Comparison of ENCODE assay signal across 8 cellular contexts in genomic region chr17:76005263-76006149, GRCh38. TPM values are rescaled to one million over a fixed set of nuclear protein-coding genes. Genes with fewer than 3 reads are reported as not detected.
A peak's percentile ranks its signal among the peaks of the same experiment; 100 is the strongest.
DNase-seq lines count a peak whose midpoint lies in the region; TF ChIP-seq lines count a peak whose summit lies in the region.

No MANE protein-coding gene starts in this region.

- H2BK15ac ChIP-seq in mesendoderm (replicated peaks; ENCODE audit: low read depth), result no peak overlapping the region

- H3K79me2 ChIP-seq in mesendoderm (ENCODE audit: control insufficient read depth, insufficient read depth, low read length), result no peaks in the 10 kb centered on the region

- no peak overlapping the region for H3K9ac ChIP-seq in mesendoderm (ENCODE audit: low read length)

- H3K36me3 ChIP-seq in mesendoderm (ENCODE audit: control insufficient read depth, insufficient read depth, low read length), result peaks cover 4% of the 10 kb centered on the region

- no peak overlapping the region for H3K4me2 ChIP-seq in mesendoderm (ENCODE audit: low read length)

- no peak overlapping the region for H4K8ac ChIP-seq in mesendoderm (ENCODE audit: low read depth, low read length)

- no peak overlapping the region for H3K18ac ChIP-seq in mesendoderm (ENCODE audit: low read length)

- no peak overlapping the region for H2BK5ac ChIP-seq in mesendoderm (ENCODE audit: low read length)

- H3K4ac ChIP-seq in mesendoderm (ENCODE audit: low read depth, low read length), result no peak overlapping the region

- no peak overlapping the region for H4K5ac ChIP-seq in mesendoderm (ENCODE audit: low read length)

- peak overlapping the region; percentile 15 for H3K56ac ChIP-seq in mesendoderm (ENCODE audit: low read length)

- H2AK5ac ChIP-seq in mesendoderm (ENCODE audit: low read length), result no peak overlapping the region

- H3K23ac ChIP-seq in mesendoderm (ENCODE audit: low read length), result no peak overlapping the region

- H3K4me1 ChIP-seq in mesendoderm (ENCODE audit: control insufficient read depth, low read depth, low read length), result no peaks in the 10 kb centered on the region

- H2BK120ac ChIP-seq in mesendoderm (ENCODE audit: low read depth, low read length), result no peak overlapping the region

- H3K79me1 ChIP-seq in mesendoderm (ENCODE audit: low read length), result no peaks in the 10 kb centered on the region

- peak; percentile 69 for TF ChIP-seq CTCF in AG10803 (conservative IDR thresholded peaks at IDR 0.05; ENCODE audit: low read length)

- no peak overlapping the region for H3K4me3 ChIP-seq in AG10803 (ENCODE audit: low read length)
- H3K4me3 ChIP-seq in mesendoderm (ENCODE audit: low read length), result no peak overlapping the region

- WGBS in mesendoderm (ENCODE audit: extremely low coverage, insufficient coverage, low lambda C conversion rate), result no CpG with 5 or more reads among the region's 16 CpGs

- DNase-seq in AG10803 (ENCODE audit: low read depth) (peak; percentile 55), HCEC 1CT (peak; percentile 40), NCI-H526 (lab: John Stamatoyannopoulos, UW) (peak; percentile 43 to 85), dermis microvascular lymphatic vessel endothelial cell (ENCODE audit: low read depth in 2 of 2) (peak; percentile 30 to 67), mesendoderm (peak; percentile 81), middle frontal gyrus (ENCODE audit: extremely low spot score, low spot score) (no peak)
- peak; percentile 75 to 85 for DNase-seq in activated CD4-positive, alpha-beta T cell treated with anti-CD3 and anti-CD28 coated beads, Interleukin-2, amount 50 U/mL, for 24 hours (ENCODE audit: low read depth in 1 of 2, low spot score in 1 of 2)
- DNase-seq in stimulated activated CD8-positive, alpha-beta memory T cell treated with anti-CD3 and anti-CD28 coated beads, Interleukin-2, amount 100 ng/mL, for 48 hours (ENCODE audit: low read depth in 2 of 2), result peak; percentile 70 to 80

- H3K27ac ChIP-seq in mesendoderm (ENCODE audit: low read depth, low read length), result no peak overlapping the region

- no peaks in the 10 kb centered on the region for H3K27me3 ChIP-seq in mesendoderm (ENCODE audit: insufficient read depth, low read length, poor library complexity)

RNA-seq across cellular contexts. Expression of gene CDK3, which starts 4.9 kb away (rescaled TPM):
- total RNA-seq in dermis microvascular lymphatic vessel endothelial cell, result 0.13 and 0.76 TPM in 2 replicates
- 6.2 TPM for polyA plus RNA-seq in mesendoderm (2013, experiment 1 of 2)
- 6.2 TPM for polyA plus RNA-seq in mesendoderm (2013, experiment 2 of 2)

RNA-seq across cellular contexts. Expression of gene EVPL, which starts 21.6 kb away (rescaled TPM):
- total RNA-seq in dermis microvascular lymphatic vessel endothelial cell, result under 0.01 TPM in 1 of 2 replicates, not detected in the other
- 0.14 TPM for polyA plus RNA-seq in mesendoderm (2013, experiment 1 of 2)
- polyA plus RNA-seq in mesendoderm (2013, experiment 2 of 2), result 0.11 TPM

RNA-seq across cellular contexts. Expression of gene TEN1, which starts 26.5 kb away (rescaled TPM):
- 20.7 and 31.5 TPM in 2 replicates for total RNA-seq in dermis microvascular lymphatic vessel endothelial cell
- polyA plus RNA-seq in mesendoderm (2013, experiment 1 of 2), result 16.1 TPM
- polyA plus RNA-seq in mesendoderm (2013, experiment 2 of 2), result 15.1 TPM

RNA-seq across cellular contexts. Expression of gene ACOX1, which starts 26.5 kb away (rescaled TPM):
- total RNA-seq in dermis microvascular lymphatic vessel endothelial cell, result 39.3 and 51.2 TPM in 2 replicates
- 11.1 TPM for polyA plus RNA-seq in mesendoderm (2013, experiment 1 of 2)
- 10.8 TPM for polyA plus RNA-seq in mesendoderm (2013, experiment 2 of 2)
